Comparison of ENCODE assay signal across 12 cellular contexts in genomic region chr10:46585246-46585645, GRCh38. TPM values are rescaled to one million over a fixed set of nuclear protein-coding genes. Genes with fewer than 3 reads are reported as not detected.
"Had no signal": no experiment of that assay in that cellular context is flagged by ENCODE, and none has a peak within 500 bp of the region (broad histone marks: within the 10 kb centered on the region; RNA-seq: fewer than 3 reads in every experiment).

No MANE protein-coding gene starts in this region.

RNA-seq across cellular contexts. Expression of gene GPRIN2, which starts 28.8 kb away (rescaled TPM):
- total RNA-seq: activated B cell treated with CpG ODN at 0.5 μM for 24 hours; activated CD4-positive, alpha-beta memory T cell treated with anti-CD3 and anti-CD28 coated beads for 36 hours; activated CD4-positive, alpha-beta T cell treated with anti-CD3 and anti-CD28 coated beads, Interleukin-2, amount 10 ng/mL, durations not matched to agents 24 days and 14 days; activated CD8-positive, alpha-beta memory T cell treated with anti-CD3 and anti-CD28 coated beads for 36 hours; activated CD8-positive, alpha-beta T cell treated with anti-CD3 and anti-CD28 coated beads for 36 hours; activated naive CD4-positive, alpha-beta T cell treated with anti-CD3 and anti-CD28 coated beads for 36 hours; activated naive CD4-positive, alpha-beta T cell treated with anti-CD3 and anti-CD28 coated beads, Interleukin-2, amount 50 U/mL, for 72 hours; activated naive CD8-positive, alpha-beta T cell treated with anti-CD3 and anti-CD28 coated beads for 36 hours; activated T-cell treated with anti-CD3 and anti-CD28 coated beads, Interleukin-2, amount 50 U/mL, for 4 hours; activated T-cell treated with anti-CD3 and anti-CD28 coated beads, Interleukin-2, amount 50 U/mL, for 72 hours; activated T-helper 1 cell treated with anti-CD3 and anti-CD28 coated beads, Interleukin-12 subunit alpha, Interleukin-12 subunit beta, Interleukin-2, Interleukin-4 antibody, amounts not matched to agents 30 ng/mL and 10 ng/mL and 1 ng/mL, durations not matched to agents 14 hours and 24 hours and 36 hours; activated T-helper 17 cell treated with anti-CD3 and anti-CD28 coated beads, Interleukin-2, amount 50 U/mL, for 72 hours had no signal
